In the genomic region with DNA sequence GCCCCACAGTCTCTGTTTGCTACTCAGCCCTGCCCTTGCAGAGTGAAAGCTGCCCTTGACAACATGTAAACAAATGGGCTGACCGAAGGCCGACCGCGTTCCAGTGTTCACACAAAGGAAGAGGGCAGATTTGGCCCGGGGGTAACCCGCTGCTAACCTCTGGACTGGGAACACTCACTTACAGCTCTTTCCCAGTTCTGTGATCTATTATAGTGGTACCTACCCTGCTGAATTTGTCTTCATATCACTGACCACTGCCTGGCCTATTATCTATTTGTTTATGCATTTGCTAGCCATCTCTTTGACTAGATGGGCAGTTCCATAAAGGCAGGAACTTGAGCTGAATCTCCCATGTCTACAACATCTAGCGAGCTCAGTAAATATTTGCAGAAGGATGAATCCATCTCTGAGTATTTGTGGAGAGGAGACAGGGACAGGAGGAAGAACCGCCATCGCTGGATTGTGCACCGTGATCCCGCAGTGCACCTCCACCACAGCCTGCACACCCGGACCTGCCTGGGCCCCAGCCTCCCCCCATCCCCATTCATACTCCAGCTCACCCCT, we compare ENCODE assay signal across 1 cellular context.
TF ChIP-seq lines count a peak whose summit lies in the region.

No MANE protein-coding gene starts in this region.

TF ChIP-seq in HepG2, 621 proteins besides CTCF, POLR2A, EP300 and RAD21 (continued from another document and continues in another):
- TF ChIP-seq, protein P1, sequence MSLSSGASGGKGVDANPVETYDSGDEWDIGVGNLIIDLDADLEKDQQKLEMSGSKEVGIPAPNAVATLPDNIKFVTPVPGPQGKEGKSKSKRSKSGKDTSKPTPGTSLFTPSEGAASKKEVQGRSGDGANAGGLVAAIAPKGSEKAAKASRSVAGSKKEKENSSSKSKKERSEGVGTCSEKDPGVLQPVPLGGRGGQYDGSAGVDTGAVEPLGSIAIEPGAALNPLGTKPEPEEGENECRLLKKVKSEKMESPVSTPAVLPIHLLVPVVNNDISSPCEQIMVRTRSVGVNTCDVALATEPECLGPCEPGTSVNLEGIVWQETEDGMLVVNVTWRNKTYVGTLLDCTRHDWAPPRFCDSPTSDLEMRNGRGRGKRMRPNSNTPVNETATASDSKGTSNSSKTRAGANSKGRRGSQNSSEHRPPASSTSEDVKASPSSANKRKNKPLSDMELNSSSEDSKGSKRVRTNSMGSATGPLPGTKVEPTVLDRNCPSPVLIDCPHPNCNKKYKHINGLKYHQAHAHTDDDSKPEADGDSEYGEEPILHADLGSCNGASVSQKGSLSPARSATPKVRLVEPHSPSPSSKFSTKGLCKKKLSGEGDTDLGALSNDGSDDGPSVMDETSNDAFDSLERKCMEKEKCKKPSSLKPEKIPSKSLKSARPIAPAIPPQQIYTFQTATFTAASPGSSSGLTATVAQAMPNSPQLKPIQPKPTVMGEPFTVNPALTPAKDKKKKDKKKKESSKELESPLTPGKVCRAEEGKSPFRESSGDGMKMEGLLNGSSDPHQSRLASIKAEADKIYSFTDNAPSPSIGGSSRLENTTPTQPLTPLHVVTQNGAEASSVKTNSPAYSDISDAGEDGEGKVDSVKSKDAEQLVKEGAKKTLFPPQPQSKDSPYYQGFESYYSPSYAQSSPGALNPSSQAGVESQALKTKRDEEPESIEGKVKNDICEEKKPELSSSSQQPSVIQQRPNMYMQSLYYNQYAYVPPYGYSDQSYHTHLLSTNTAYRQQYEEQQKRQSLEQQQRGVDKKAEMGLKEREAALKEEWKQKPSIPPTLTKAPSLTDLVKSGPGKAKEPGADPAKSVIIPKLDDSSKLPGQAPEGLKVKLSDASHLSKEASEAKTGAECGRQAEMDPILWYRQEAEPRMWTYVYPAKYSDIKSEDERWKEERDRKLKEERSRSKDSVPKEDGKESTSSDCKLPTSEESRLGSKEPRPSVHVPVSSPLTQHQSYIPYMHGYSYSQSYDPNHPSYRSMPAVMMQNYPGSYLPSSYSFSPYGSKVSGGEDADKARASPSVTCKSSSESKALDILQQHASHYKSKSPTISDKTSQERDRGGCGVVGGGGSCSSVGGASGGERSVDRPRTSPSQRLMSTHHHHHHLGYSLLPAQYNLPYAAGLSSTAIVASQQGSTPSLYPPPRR (CRISPR knock-in tag; IDR thresholded peaks at IDR 0.05; ENCODE audit: borderline replicate concordance), result no peak
- no peak for TF ChIP-seq PRMT3 (CRISPR knock-in tag; IDR thresholded peaks at IDR 0.05; ENCODE audit: borderline replicate concordance, low read depth)
- TF ChIP-seq ZNF232 (CRISPR knock-in tag; IDR thresholded peaks at IDR 0.05; ENCODE audit: borderline replicate concordance), result 0 out of 2 replicates have a peak, but pooled peaks have one; percentile 34
- peak; percentile 52 for TF ChIP-seq HDAC1 (CRISPR knock-in tag; IDR thresholded peaks at IDR 0.05)
- TF ChIP-seq HNF1A (IDR thresholded peaks at IDR 0.05; ENCODE audit: low read depth), result no peak
- TF ChIP-seq HNF1A (CRISPR knock-in tag; IDR thresholded peaks at IDR 0.05; ENCODE audit: borderline replicate concordance), result no peak; the same call in 1 of the 2 replicates
- no peak for TF ChIP-seq NR2F1 (CRISPR knock-in tag; IDR thresholded peaks at IDR 0.05)
- TF ChIP-seq ZNF451 (CRISPR knock-in tag; IDR thresholded peaks at IDR 0.05), result peak; percentile 45; the same call in 1 of the 2 replicates
- TF ChIP-seq NBN (conservative IDR thresholded peaks at IDR 0.05), result no peak
- TF ChIP-seq RARA (CRISPR knock-in tag; IDR thresholded peaks at IDR 0.05), result peak; percentile 44; the same call in 1 of the 2 replicates
- TF ChIP-seq FOXM1 (CRISPR knock-in tag; IDR thresholded peaks at IDR 0.05), result no peak
- no peak for TF ChIP-seq SIN3A (IDR thresholded peaks at IDR 0.05; ENCODE audit: borderline replicate concordance, low read depth, low read length)
- TF ChIP-seq ZNF557 (CRISPR knock-in tag; IDR thresholded peaks at IDR 0.05), result no peak
- TF ChIP-seq IRF9 (CRISPR knock-in tag; IDR thresholded peaks at IDR 0.05; ENCODE audit: borderline replicate concordance), result no peak
- no peak for TF ChIP-seq HOMEZ (CRISPR knock-in tag; IDR thresholded peaks at IDR 0.05; ENCODE audit: low read depth)
- TF ChIP-seq ARID4A (CRISPR knock-in tag; IDR thresholded peaks at IDR 0.05; ENCODE audit: borderline replicate concordance), result peak; percentile 66; the same call in 1 of the 2 replicates
- TF ChIP-seq, protein P2, sequence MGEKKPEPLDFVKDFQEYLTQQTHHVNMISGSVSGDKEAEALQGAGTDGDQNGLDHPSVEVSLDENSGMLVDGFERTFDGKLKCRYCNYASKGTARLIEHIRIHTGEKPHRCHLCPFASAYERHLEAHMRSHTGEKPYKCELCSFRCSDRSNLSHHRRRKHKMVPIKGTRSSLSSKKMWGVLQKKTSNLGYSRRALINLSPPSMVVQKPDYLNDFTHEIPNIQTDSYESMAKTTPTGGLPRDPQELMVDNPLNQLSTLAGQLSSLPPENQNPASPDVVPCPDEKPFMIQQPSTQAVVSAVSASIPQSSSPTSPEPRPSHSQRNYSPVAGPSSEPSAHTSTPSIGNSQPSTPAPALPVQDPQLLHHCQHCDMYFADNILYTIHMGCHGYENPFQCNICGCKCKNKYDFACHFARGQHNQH (CRISPR knock-in tag; IDR thresholded peaks at IDR 0.05), result no peak
- no peak for TF ChIP-seq ATF6 (CRISPR knock-in tag; conservative IDR thresholded peaks at IDR 0.05)
- 0 out of 2 replicates have a peak, but pooled peaks have one; percentile 20 for TF ChIP-seq ZNF614 (CRISPR knock-in tag; IDR thresholded peaks at IDR 0.05; ENCODE audit: borderline replicate concordance)
- TF ChIP-seq HMGXB4 (CRISPR knock-in tag; IDR thresholded peaks at IDR 0.05; ENCODE audit: borderline replicate concordance in 1 of 2, low read depth in 1 of 2), result no peak
- no peak for TF ChIP-seq HINFP (CRISPR knock-in tag; IDR thresholded peaks at IDR 0.05; ENCODE audit: low read depth)
- TF ChIP-seq RCOR2 (CRISPR knock-in tag; IDR thresholded peaks at IDR 0.05), result no peak; the same call in 1 of the 2 replicates
